In the genomic region with DNA sequence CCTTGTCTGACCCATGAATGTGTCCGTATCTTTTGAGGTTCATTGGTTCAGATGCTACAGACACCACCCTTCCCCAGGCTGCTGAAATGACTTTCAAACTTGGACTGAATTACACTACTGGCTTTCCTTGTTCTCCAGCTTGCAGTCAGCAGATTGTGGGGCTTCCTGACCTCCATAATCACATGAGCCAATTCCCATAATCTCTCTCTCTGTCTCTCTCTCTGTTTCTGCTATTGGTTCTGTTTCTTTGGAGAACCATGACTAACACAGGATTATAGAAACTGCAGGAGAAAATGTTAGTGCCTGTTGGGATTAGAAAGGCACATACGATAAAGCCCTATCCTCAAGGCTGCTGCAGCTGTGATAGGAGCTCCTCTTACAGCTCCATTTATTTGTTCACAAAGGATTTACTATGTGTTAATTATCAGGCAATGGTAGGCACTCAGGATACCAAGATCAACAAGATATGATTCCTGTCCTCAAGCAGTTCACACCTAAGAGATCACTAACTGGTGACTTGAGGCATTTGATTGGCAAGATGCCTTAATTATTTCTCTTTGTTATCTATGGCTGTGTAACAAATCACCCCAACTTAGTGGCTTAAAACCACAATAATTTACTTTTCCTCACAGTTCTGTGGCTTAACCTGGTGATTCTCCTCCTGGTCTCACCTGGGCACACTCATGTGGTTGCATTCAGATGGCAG, we compare ENCODE assay signal across 3 cellular contexts.
TF ChIP-seq lines count a peak whose summit lies in the region.

No MANE protein-coding gene starts in this region.

TF ChIP-seq in HEK293, 187 proteins besides CTCF, POLR2A, EP300 and RAD21:
- TF ChIP-seq IKZF3 (tag by site-specific recombination; IDR thresholded peaks at IDR 0.05) (no peak), ZNF521 (tag by site-specific recombination; IDR thresholded peaks at IDR 0.05) (no peak), TCF7L2 (IDR thresholded peaks at IDR 0.05; ENCODE audit: borderline replicate concordance, low read depth, low read length) (no peak), ZBTB17 (tag by site-specific recombination; IDR thresholded peaks at IDR 0.05) (peak; percentile 12; the same call in 1 of the 2 replicates), ZBTB8A (tag by site-specific recombination; IDR thresholded peaks at IDR 0.05) (peak; percentile 36), HOXD13 (CRISPR knock-in tag; IDR thresholded peaks at IDR 0.05; ENCODE audit: borderline replicate concordance) (no peak), ZNF157 (tag by site-specific recombination; IDR thresholded peaks at IDR 0.05) (no peak), OSR2 (tag by site-specific recombination; IDR thresholded peaks at IDR 0.05) (peak; percentile 19; the same call in 1 of the 2 replicates), HOXC10 (CRISPR knock-in tag; IDR thresholded peaks at IDR 0.05) (no peak), ZNF114 (tag by site-specific recombination; IDR thresholded peaks at IDR 0.05) (no peak), ZFP41 (tag by site-specific recombination; IDR thresholded peaks at IDR 0.05; ENCODE audit: borderline replicate concordance) (no peak)
- TF ChIP-seq, protein P1, sequence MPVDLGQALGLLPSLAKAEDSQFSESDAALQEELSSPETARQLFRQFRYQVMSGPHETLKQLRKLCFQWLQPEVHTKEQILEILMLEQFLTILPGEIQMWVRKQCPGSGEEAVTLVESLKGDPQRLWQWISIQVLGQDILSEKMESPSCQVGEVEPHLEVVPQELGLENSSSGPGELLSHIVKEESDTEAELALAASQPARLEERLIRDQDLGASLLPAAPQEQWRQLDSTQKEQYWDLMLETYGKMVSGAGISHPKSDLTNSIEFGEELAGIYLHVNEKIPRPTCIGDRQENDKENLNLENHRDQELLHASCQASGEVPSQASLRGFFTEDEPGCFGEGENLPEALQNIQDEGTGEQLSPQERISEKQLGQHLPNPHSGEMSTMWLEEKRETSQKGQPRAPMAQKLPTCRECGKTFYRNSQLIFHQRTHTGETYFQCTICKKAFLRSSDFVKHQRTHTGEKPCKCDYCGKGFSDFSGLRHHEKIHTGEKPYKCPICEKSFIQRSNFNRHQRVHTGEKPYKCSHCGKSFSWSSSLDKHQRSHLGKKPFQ (tag by site-specific recombination; IDR thresholded peaks at IDR 0.05) = peak; percentile 91
- TF ChIP-seq, protein P2, sequence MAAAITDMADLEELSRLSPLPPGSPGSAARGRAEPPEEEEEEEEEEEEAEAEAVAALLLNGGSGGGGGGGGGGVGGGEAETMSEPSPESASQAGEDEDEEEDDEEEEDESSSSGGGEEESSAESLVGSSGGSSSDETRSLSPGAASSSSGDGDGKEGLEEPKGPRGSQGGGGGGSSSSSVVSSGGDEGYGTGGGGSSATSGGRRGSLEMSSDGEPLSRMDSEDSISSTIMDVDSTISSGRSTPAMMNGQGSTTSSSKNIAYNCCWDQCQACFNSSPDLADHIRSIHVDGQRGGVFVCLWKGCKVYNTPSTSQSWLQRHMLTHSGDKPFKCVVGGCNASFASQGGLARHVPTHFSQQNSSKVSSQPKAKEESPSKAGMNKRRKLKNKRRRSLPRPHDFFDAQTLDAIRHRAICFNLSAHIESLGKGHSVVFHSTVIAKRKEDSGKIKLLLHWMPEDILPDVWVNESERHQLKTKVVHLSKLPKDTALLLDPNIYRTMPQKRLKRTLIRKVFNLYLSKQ (tag by site-specific recombination; IDR thresholded peaks at IDR 0.05; ENCODE audit: borderline replicate concordance) = no peak
TF ChIP-seq in HEK293: peak in this region for 4.

TF ChIP-seq in endothelial cell of umbilical vein, 7 proteins besides CTCF, POLR2A, EP300 and RAD21:
- TF ChIP-seq, protein P3, sequence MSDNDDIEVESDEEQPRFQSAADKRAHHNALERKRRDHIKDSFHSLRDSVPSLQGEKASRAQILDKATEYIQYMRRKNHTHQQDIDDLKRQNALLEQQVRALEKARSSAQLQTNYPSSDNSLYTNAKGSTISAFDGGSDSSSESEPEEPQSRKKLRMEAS (IDR thresholded peaks at IDR 0.05; ENCODE audit: insufficient read depth, insufficient read length) = no peak
- TF ChIP-seq FOS (IDR thresholded peaks at IDR 0.05; ENCODE audit: borderline replicate concordance, insufficient read depth, low read length) (no peak), POLR2AphosphoS5 (IDR thresholded peaks at IDR 0.05; ENCODE audit: insufficient read depth, low read depth, low read length) (no peak)

TF ChIP-seq in WTC11, 78 proteins besides CTCF, POLR2A, EP300 and RAD21:
- TF ChIP-seq, protein P4, sequence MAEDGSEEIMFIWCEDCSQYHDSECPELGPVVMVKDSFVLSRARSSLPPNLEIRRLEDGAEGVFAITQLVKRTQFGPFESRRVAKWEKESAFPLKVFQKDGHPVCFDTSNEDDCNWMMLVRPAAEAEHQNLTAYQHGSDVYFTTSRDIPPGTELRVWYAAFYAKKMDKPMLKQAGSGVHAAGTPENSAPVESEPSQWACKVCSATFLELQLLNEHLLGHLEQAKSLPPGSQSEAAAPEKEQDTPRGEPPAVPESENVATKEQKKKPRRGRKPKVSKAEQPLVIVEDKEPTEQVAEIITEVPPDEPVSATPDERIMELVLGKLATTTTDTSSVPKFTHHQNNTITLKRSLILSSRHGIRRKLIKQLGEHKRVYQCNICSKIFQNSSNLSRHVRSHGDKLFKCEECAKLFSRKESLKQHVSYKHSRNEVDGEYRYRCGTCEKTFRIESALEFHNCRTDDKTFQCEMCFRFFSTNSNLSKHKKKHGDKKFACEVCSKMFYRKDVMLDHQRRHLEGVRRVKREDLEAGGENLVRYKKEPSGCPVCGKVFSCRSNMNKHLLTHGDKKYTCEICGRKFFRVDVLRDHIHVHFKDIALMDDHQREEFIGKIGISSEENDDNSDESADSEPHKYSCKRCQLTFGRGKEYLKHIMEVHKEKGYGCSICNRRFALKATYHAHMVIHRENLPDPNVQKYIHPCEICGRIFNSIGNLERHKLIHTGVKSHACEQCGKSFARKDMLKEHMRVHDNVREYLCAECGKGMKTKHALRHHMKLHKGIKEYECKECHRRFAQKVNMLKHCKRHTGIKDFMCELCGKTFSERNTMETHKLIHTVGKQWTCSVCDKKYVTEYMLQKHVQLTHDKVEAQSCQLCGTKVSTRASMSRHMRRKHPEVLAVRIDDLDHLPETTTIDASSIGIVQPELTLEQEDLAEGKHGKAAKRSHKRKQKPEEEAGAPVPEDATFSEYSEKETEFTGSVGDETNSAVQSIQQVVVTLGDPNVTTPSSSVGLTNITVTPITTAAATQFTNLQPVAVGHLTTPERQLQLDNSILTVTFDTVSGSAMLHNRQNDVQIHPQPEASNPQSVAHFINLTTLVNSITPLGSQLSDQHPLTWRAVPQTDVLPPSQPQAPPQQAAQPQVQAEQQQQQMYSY (CRISPR knock-in tag; IDR thresholded peaks at IDR 0.05) = no peak
- no peak for TF ChIP-seq GRHL2 (CRISPR knock-in tag; IDR thresholded peaks at IDR 0.05; ENCODE audit: insufficient replicate concordance, severe bottlenecking)
- TF ChIP-seq ETV6 (CRISPR knock-in tag; IDR thresholded peaks at IDR 0.05) = no peak
- TF ChIP-seq, protein P5, sequence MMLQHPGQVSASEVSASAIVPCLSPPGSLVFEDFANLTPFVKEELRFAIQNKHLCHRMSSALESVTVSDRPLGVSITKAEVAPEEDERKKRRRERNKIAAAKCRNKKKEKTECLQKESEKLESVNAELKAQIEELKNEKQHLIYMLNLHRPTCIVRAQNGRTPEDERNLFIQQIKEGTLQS (CRISPR knock-in tag; conservative IDR thresholded peaks at IDR 0.05) = no peak
- no peak for TF ChIP-seq NR1H2 (CRISPR knock-in tag; IDR thresholded peaks at IDR 0.05)
- TF ChIP-seq OVOL2 (CRISPR knock-in tag; IDR thresholded peaks at IDR 0.05; ENCODE audit: borderline replicate concordance) = no peak
- TF ChIP-seq GTF2I (CRISPR knock-in tag; conservative IDR thresholded peaks at IDR 0.05) = no peak
- TF ChIP-seq ZNF423 (CRISPR knock-in tag; IDR thresholded peaks at IDR 0.05) = no peak
- TF ChIP-seq, protein P6, sequence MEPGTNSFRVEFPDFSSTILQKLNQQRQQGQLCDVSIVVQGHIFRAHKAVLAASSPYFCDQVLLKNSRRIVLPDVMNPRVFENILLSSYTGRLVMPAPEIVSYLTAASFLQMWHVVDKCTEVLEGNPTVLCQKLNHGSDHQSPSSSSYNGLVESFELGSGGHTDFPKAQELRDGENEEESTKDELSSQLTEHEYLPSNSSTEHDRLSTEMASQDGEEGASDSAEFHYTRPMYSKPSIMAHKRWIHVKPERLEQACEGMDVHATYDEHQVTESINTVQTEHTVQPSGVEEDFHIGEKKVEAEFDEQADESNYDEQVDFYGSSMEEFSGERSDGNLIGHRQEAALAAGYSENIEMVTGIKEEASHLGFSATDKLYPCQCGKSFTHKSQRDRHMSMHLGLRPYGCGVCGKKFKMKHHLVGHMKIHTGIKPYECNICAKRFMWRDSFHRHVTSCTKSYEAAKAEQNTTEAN (CRISPR knock-in tag; IDR thresholded peaks at IDR 0.05) = no peak
- TF ChIP-seq, protein P7, sequence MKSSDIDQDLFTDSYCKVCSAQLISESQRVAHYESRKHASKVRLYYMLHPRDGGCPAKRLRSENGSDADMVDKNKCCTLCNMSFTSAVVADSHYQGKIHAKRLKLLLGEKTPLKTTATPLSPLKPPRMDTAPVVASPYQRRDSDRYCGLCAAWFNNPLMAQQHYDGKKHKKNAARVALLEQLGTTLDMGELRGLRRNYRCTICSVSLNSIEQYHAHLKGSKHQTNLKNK (CRISPR knock-in tag; IDR thresholded peaks at IDR 0.05) = no peak
- TF ChIP-seq, protein P8, sequence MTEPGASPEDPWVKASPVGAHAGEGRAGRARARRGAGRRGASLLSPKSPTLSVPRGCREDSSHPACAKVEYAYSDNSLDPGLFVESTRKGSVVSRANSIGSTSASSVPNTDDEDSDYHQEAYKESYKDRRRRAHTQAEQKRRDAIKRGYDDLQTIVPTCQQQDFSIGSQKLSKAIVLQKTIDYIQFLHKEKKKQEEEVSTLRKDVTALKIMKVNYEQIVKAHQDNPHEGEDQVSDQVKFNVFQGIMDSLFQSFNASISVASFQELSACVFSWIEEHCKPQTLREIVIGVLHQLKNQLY (CRISPR knock-in tag; IDR thresholded peaks at IDR 0.05) = no peak
- no peak for TF ChIP-seq TEAD4 (CRISPR knock-in tag; IDR thresholded peaks at IDR 0.05)
- no peak for TF ChIP-seq TCF7 (CRISPR knock-in tag; IDR thresholded peaks at IDR 0.05; ENCODE audit: low read depth)
- TF ChIP-seq FOXK1 (CRISPR knock-in tag; IDR thresholded peaks at IDR 0.05) = no peak
- TF ChIP-seq GABPB1 (CRISPR knock-in tag; IDR thresholded peaks at IDR 0.05) = no peak
- TF ChIP-seq, protein P9, sequence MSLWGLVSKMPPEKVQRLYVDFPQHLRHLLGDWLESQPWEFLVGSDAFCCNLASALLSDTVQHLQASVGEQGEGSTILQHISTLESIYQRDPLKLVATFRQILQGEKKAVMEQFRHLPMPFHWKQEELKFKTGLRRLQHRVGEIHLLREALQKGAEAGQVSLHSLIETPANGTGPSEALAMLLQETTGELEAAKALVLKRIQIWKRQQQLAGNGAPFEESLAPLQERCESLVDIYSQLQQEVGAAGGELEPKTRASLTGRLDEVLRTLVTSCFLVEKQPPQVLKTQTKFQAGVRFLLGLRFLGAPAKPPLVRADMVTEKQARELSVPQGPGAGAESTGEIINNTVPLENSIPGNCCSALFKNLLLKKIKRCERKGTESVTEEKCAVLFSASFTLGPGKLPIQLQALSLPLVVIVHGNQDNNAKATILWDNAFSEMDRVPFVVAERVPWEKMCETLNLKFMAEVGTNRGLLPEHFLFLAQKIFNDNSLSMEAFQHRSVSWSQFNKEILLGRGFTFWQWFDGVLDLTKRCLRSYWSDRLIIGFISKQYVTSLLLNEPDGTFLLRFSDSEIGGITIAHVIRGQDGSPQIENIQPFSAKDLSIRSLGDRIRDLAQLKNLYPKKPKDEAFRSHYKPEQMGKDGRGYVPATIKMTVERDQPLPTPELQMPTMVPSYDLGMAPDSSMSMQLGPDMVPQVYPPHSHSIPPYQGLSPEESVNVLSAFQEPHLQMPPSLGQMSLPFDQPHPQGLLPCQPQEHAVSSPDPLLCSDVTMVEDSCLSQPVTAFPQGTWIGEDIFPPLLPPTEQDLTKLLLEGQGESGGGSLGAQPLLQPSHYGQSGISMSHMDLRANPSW (CRISPR knock-in tag; conservative IDR thresholded peaks at IDR 0.05; ENCODE audit: low read depth) = no peak
- no peak for TF ChIP-seq EMX1 (CRISPR knock-in tag; IDR thresholded peaks at IDR 0.05)
- no peak for TF ChIP-seq NFE2L1 (CRISPR knock-in tag; IDR thresholded peaks at IDR 0.05)
- TF ChIP-seq CREM (CRISPR knock-in tag; IDR thresholded peaks at IDR 0.05) = no peak
- no peak for TF ChIP-seq FOXP1 (CRISPR knock-in tag; IDR thresholded peaks at IDR 0.05; ENCODE audit: borderline replicate concordance)
